In genomic region chr1:203860396-203860951, GRCh38 we compare ENCODE assay signal across 8 cellular contexts. TPM values are rescaled to one million over a fixed set of nuclear protein-coding genes. Genes with fewer than 3 reads are reported as not detected.
DNase-seq lines count a peak whose midpoint lies in the region; ATAC-seq and TF ChIP-seq lines count a peak whose summit lies in the region.

No MANE protein-coding gene starts in this region.

- CTCF ChIA-PET in mammary epithelial cell (lab: Charles Lee; ENCODE audit: low non-redundant PET): interaction anchor here (0.6 to 1.4 kb wide), 4 partner anchors 267 to 407 kb away, joined by 3 to 19 read pairs (median 5); no protein-coding TSS in a partner anchor

- no peaks in the 10 kb centered on the region for H3K9me2 ChIP-seq in Loucy (replicated peaks; ENCODE audit: low read depth, low read length)

- intact Hi-C loops in mammary epithelial cell (cut with micrococcal nuclease): loop anchor here (5.0 kb wide), 2 partner anchors 518 to 647 kb away; no protein-coding TSS in a partner anchor

- H3K36me3 ChIP-seq in Loucy (ENCODE audit: insufficient read depth, low read length) (peaks cover 23% of the 10 kb centered on the region; the same call in 1 of the 2 replicates), mammary epithelial cell (ENCODE audit: insufficient read depth, low read length) (peaks cover 13% of the 10 kb centered on the region), mucosa of rectum (ENCODE audit: control insufficient read depth in 2 of 2, insufficient read depth in 2 of 2, low read length in 2 of 2) (peaks cover 6 to 11% of the 10 kb centered on the region in 2 donors)

- 3% methylated on average over 13 of the region's 13 CpGs for WGBS in mammary epithelial cell (ENCODE audit: low coverage, missing lambda C conversion rate)

- H4K20me1 ChIP-seq in Loucy (ENCODE audit: insufficient read depth, low read length, poor library complexity, severe bottlenecking): peaks cover 27% of the 10 kb centered on the region
- no peaks in the 10 kb centered on the region for H4K20me1 ChIP-seq in mammary epithelial cell (ENCODE audit: insufficient read depth, low read length)

- H3K4me3 ChIP-seq in Loucy (ENCODE audit: low read length, poor library complexity, severe bottlenecking): no peak overlapping the region
- peak overlapping the region; percentile 21 to 32 (median 32) for H3K4me3 ChIP-seq in mammary epithelial cell (replicated peaks in 1 of 3; ENCODE audit: insufficient read depth in 1 of 3, low read depth in 2 of 3, low read length in 3 of 3)
- peak overlapping the region; percentile 54 to 99 for H3K4me3 ChIP-seq in mucosa of rectum (ENCODE audit: low read length in 2 of 2)

- TF ChIP-seq CTCF in Loucy (conservative IDR thresholded peaks at IDR 0.05; ENCODE audit: low read length) (no peak), mammary epithelial cell (conservative IDR thresholded peaks at IDR 0.05 in 1 of 2, IDR thresholded peaks at IDR 0.05 in 1 of 2; ENCODE audit: extremely low read depth in 1 of 2, insufficient read depth in 1 of 2, low read depth in 1 of 2, low read length in 2 of 2) (no peak)

- H2AFZ ChIP-seq in Loucy (ENCODE audit: low read length) (peak overlapping the region; percentile 74), mammary epithelial cell (ENCODE audit: low read depth, low read length) (peak overlapping the region; percentile 51)

- ATAC-seq in HG03025 (IDR thresholded peaks at IDR 0.05; ENCODE audit: low FRiP score, unreplicated experiment) (no peak), GM19395 (IDR thresholded peaks at IDR 0.05; ENCODE audit: unreplicated experiment) (no peak)

- in situ Hi-C loops in mammary epithelial cell (cut with MboI; ENCODE audit: low sequenced_read_pairs in 2 of 2): loop anchor here in 1 of 2 donors (25.0 kb wide), 1 partner anchor 502 kb away; the partner anchor contains the start of gene PLEKHA6

- H3K9ac ChIP-seq in Loucy (ENCODE audit: low read depth, low read length, poor library complexity, severe bottlenecking): no peak overlapping the region
- peak overlapping the region; percentile 84 for H3K9ac ChIP-seq in mammary epithelial cell (ENCODE audit: insufficient read depth, low read length)
- peak overlapping the region; percentile 54 to 67 for H3K9ac ChIP-seq in mucosa of rectum (ENCODE audit: low read depth in 1 of 2, low read length in 2 of 2)

- H3K27me3 ChIP-seq in Loucy (ENCODE audit: insufficient read depth, low read length, poor library complexity, severe bottlenecking) (no peaks in the 10 kb centered on the region), mammary epithelial cell (ENCODE audit: insufficient read depth, low read length) (no peaks in the 10 kb centered on the region), mucosa of rectum (ENCODE audit: control insufficient read depth in 2 of 2, insufficient read depth in 2 of 2, low read length in 2 of 2) (no peaks in the 10 kb centered on the region)

- BruUV-seq in mammary epithelial cell (replicated peaks; lab: Mats Ljungman, UMichigan): no TSS peak

- H3K4me1 ChIP-seq in Loucy (ENCODE audit: insufficient read depth, low read length, poor library complexity, severe bottlenecking): peaks cover 18% of the 10 kb centered on the region
- peaks cover 22% of the 10 kb centered on the region for H3K4me1 ChIP-seq in mammary epithelial cell (ENCODE audit: insufficient read depth, low read length)
- peaks cover 9 to 11% of the 10 kb centered on the region in 2 donors for H3K4me1 ChIP-seq in mucosa of rectum (ENCODE audit: control insufficient read depth in 2 of 2, insufficient read depth in 2 of 2, low read length in 2 of 2)

- DNase-seq in D341Med (ENCODE audit: low spot score) (peak; percentile 71), mammary epithelial cell (peak; percentile 94), NCI-H345 treated with DMSO at 0.1 percent for 48 hours (lab: John Stamatoyannopoulos, UW; ENCODE audit: unreplicated experiment) (no peak)
- DNase-seq in stimulated activated CD4-positive, alpha-beta T cell treated with anti-CD3 and anti-CD28 coated beads, Interleukin-1b, Interleukin-23, amount 100 ng/mL, for 48 hours: no peak

- dilution Hi-C loops in mammary epithelial cell (cut with HindIII; ENCODE audit: low sequenced_read_pairs): no loop called here

- H3K79me2 ChIP-seq in Loucy (ENCODE audit: insufficient read depth, low read length): peaks cover 41% of the 10 kb centered on the region
- peaks cover 41% of the 10 kb centered on the region for H3K79me2 ChIP-seq in mammary epithelial cell (ENCODE audit: insufficient read depth, low read length)

- H3K27ac ChIP-seq in mammary epithelial cell (ENCODE audit: insufficient read depth, low read depth, low read length) (peak overlapping the region; percentile 82), mucosa of rectum (ENCODE audit: low read depth in 2 of 2, low read length in 2 of 2) (peak overlapping the region; percentile 69 to 79)

- no peaks in the 10 kb centered on the region for H3K9me3 ChIP-seq in Loucy (ENCODE audit: insufficient read depth, low read depth, low read length)
- no peaks in the 10 kb centered on the region for H3K9me3 ChIP-seq in mammary epithelial cell (replicated peaks; ENCODE audit: insufficient read depth, low read length)
- H3K9me3 ChIP-seq in mucosa of rectum (ENCODE audit: control insufficient read depth in 2 of 2, low read length in 2 of 2): no peaks in the 10 kb centered on the region

- 0 out of 2 replicates have a peak, but pooled peaks cover 2% of the 10 kb centered on the region for H3F3A ChIP-seq in Loucy (ENCODE audit: low read depth)

- H3K4me2 ChIP-seq in Loucy (ENCODE audit: low read depth, low read length, poor library complexity, severe bottlenecking): no peak overlapping the region
- peak overlapping the region; percentile 84 for H3K4me2 ChIP-seq in mammary epithelial cell (ENCODE audit: insufficient read depth, low read depth, low read length)

RNA-seq across cellular contexts. Expression of gene SNRPE, which starts 0.9 kb away (rescaled TPM):
- total RNA-seq in mammary epithelial cell: 100 to 1,000 TPM in 1 of 2 donors, 10 to 100 TPM in 1; 21.7 to 131 TPM
- 247 TPM for polyA plus RNA-seq in mammary epithelial cell
- polyA minus RNA-seq in mammary epithelial cell: 77.2 TPM

Comparison
In these comparisons a context has a peak if more than half of its experiments do, and no peak if none do; other contexts are left out.
1. DNase-seq: peak in D341Med (single experiment) and mammary epithelial cell (single experiment); none in NCI-H345 treated with DMSO at 0.1 percent for 48 hours (single experiment) and stimulated activated CD4-positive, alpha-beta T cell treated with anti-CD3 and anti-CD28 coated beads, Interleukin-1b, Interleukin-23, amount 100 ng/mL, for 48 hours (single experiment).